Comparison of ENCODE assay signal across 8 cellular contexts in the genomic region with DNA sequence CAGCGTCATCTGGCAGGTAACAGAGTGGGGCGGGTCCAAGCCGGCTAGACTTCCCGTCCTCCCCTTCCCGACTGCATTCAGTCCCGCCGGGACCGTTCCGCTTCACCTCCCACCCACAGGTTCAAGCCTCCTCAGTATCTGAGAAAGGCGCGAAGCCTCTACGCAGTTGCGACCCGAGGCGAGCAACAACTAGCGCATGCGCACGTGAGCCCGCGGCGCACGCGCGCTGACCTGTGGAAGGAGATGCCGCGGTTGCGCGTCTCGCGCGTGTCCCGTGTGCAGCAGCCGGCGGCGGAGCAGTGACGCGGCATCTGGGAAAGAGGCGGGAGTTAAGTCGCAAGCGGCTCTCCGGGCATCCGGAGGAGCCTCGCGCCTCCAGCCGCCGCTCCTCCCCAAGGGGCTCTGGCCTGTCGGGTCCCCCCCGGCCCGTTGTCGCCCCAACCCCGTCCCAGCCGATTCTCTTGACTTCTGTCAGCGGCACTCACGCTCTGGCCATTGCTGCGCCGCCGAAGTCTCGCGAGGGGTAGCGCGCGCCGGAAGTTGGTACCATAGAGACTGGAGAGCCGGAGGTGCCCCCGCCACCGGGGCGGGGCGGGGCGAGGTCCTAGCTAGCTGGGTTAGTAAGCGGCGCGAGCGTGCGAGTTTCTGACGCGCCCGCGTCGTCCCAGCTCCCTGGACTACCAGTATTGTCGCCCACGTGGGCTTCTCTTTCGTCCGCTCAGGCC. TPM values are rescaled to one million over a fixed set of nuclear protein-coding genes. Genes with fewer than 3 reads are reported as not detected.
DNase-seq lines count a peak whose midpoint lies in the region; ATAC-seq lines count a peak whose summit lies in the region.

A gene with protein sequence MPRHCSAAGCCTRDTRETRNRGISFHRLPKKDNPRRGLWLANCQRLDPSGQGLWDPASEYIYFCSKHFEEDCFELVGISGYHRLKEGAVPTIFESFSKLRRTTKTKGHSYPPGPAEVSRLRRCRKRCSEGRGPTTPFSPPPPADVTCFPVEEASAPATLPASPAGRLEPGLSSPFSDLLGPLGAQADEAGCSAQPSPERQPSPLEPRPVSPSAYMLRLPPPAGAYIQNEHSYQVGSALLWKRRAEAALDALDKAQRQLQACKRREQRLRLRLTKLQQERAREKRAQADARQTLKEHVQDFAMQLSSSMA (minus strand): TSS at position 518 of the 725 bp plus-strand sequence. CDS start 207 bp downstream, at position 311.

- H3K4me1 ChIP-seq in mononuclear cell (ENCODE audit: insufficient read depth, low read length) = peaks cover 38% of the 10 kb centered on the region

- H3K27me3 Mint-ChIP-seq in IgD-negative memory B cell = no peaks in the 10 kb centered on the region

- H3K27ac Mint-ChIP-seq in IgD-negative memory B cell = peak within 1 kb of the TSS; percentile 98 to 100 (median 99)

- H3K9me3 Mint-ChIP-seq in IgD-negative memory B cell = no peaks in the 10 kb centered on the region

- peak; percentile 93 for DNase-seq in DMS153 (lab: John Stamatoyannopoulos, UW)
- peak; percentile 99 for DNase-seq in OCI-M1 (lab: John Stamatoyannopoulos, UW)
- peak; percentile 95 for DNase-seq in activated T-cell treated with anti-CD3 and anti-CD28 coated beads for 24 hours (ENCODE audit: low read depth)
- DNase-seq in epidermal melanocyte (ENCODE audit: insufficient read length, low spot score) = peak; percentile 79
- peak; percentile 92 to 98 for DNase-seq in stimulated activated CD8-positive, alpha-beta memory T cell treated with anti-CD3 and anti-CD28 coated beads, Interleukin-2, amount 100 ng/mL, for 48 hours (ENCODE audit: low read depth in 2 of 2)

- peak; percentile 77 for ATAC-seq in GM21576 (IDR thresholded peaks at IDR 0.05; ENCODE audit: unreplicated experiment)

- H3K4me3 Mint-ChIP-seq in IgD-negative memory B cell = peak within 1 kb of the TSS; percentile 93 to 99 (median 98)

- no peaks in the 10 kb centered on the region for H3K9me3 ChIP-seq in mononuclear cell (ENCODE audit: low read depth, low read length)

- H3K27me3 ChIP-seq in mononuclear cell (ENCODE audit: insufficient read depth, low read length) = no peaks in the 10 kb centered on the region

- peaks cover 3% of the 10 kb centered on the region for H3K36me3 Mint-ChIP-seq in IgD-negative memory B cell

- H3K4me1 Mint-ChIP-seq in IgD-negative memory B cell = peaks cover 5 to 20% (median 13%) of the 10 kb centered on the region in 3 donors

- peak within 1 kb of the TSS; percentile 88 for H3K4me3 ChIP-seq in mononuclear cell (ENCODE audit: low read length)

RNA-seq across cellular contexts. Expression of the gene that starts here (rescaled TPM):
- polyA plus RNA-seq in IgD-negative memory B cell = 55.9 TPM
- total RNA-seq in mononuclear cell = 58.2 TPM

Comparison
In these comparisons a context has a peak if more than half of its experiments do, and no peak if none do; other contexts are left out.
1. Peak in every context shown above with its lines: DNase-seq, ATAC-seq and H3K4me3 ChIP-seq.